ENCODE assay signal across 1 cellular context in genomic region chr6:157760137-157760536, GRCh38.
TF ChIP-seq lines count a peak whose summit lies in the region.

No MANE protein-coding gene starts in this region.

TF ChIP-seq in A549, 52 proteins besides CTCF, POLR2A, EP300 and RAD21 (continued from another document):
- TF ChIP-seq HMGXB4 (CRISPR knock-in tag; IDR thresholded peaks at IDR 0.05; ENCODE audit: borderline replicate concordance) = no peak
- no peak for TF ChIP-seq E2F6 (IDR thresholded peaks at IDR 0.05; ENCODE audit: borderline replicate concordance, low read depth)
- TF ChIP-seq JUNB (IDR thresholded peaks at IDR 0.05) = no peak
- TF ChIP-seq USF2 (IDR thresholded peaks at IDR 0.05) = no peak
- TF ChIP-seq MAX (IDR thresholded peaks at IDR 0.05) = no peak
TF ChIP-seq in A549: peak in this region for 0.
